ENCODE assay signal across 11 cellular contexts in genomic region chr17:48604770-48605329, GRCh38. TPM values are rescaled to one million over a fixed set of nuclear protein-coding genes. Genes with fewer than 3 reads are reported as not detected.
A peak's percentile ranks its signal among the peaks of the same experiment; 100 is the strongest.
DNase-seq lines count a peak whose midpoint lies in the region; ATAC-seq and TF ChIP-seq lines count a peak whose summit lies in the region.
"Had no signal": no experiment of that assay in that cellular context is flagged by ENCODE, and none has a peak within 500 bp of the region (broad histone marks: within the 10 kb centered on the region; RNA-seq: fewer than 3 reads in every experiment).

HOXB6 (minus strand) TSS chr17:48604986; CDS start chr17:48598150, 6,836 bp downstream.

- WGBS in adipose tissue, 3 donors, result 11 to 29% (median 15%) methylated on average over 16 of the region's 16 CpGs
- 14% methylated on average over 16 of the region's 16 CpGs for WGBS in right lobe of liver (ENCODE audit: insufficient coverage, low coverage, low lambda C conversion rate, missing lambda C conversion rate)

- H3K4me3 ChIP-seq in left ventricle myocardium inferior (peak within 1 kb of the TSS; percentile 49), mucosa of descending colon (peak within 1 kb of the TSS; percentile 54), vagina (peak within 1 kb of the TSS; percentile 39 to 41), right lobe of liver (no peak within 1 kb of the TSS)
- H3K4me3 ChIP-seq: BLaER1 treated with 17β-estradiol and CSF1 and Interleukin-3, amounts not matched to agents 10 nM and 100 nM had no signal

- intact Hi-C loops in left ventricle myocardium inferior (cut with micrococcal nuclease) (no loop called here), left ventricle myocardium superior (cut with micrococcal nuclease) (no loop called here), mucosa of descending colon (cut with DNase I, micrococcal nuclease) (no loop called here), vagina (cut with DNase I) (no loop called here), right lobe of liver (cut with DNase I) (no loop called here)

- H3K36me3 ChIP-seq in left ventricle myocardium inferior (no peaks in the 10 kb centered on the region), mucosa of descending colon (ENCODE audit: low read depth) (no peaks in the 10 kb centered on the region), vagina (no peaks in the 10 kb centered on the region), right lobe of liver (no peaks in the 10 kb centered on the region)
- H3K36me3 ChIP-seq: BLaER1 treated with 17β-estradiol and CSF1 and Interleukin-3, amounts not matched to agents 10 nM and 100 nM had no signal

- H3K27ac ChIP-seq in left ventricle myocardium inferior (replicated peaks) (peak within 1 kb of the TSS; percentile 30), adipose tissue (ENCODE audit: low read depth, low read length) (no peak within 1 kb of the TSS), vagina (peak within 1 kb of the TSS; percentile 67), right lobe of liver (no peak within 1 kb of the TSS)
- H3K27ac ChIP-seq: BLaER1 treated with 17β-estradiol and CSF1 and Interleukin-3, amounts not matched to agents 10 nM and 100 nM; VCaP had no signal

- TF ChIP-seq POLR2A in vagina (IDR thresholded peaks at IDR 0.05) (no peak), right lobe of liver (IDR thresholded peaks at IDR 0.05) (no peak)

- no peaks in the 10 kb centered on the region for H3K9me3 ChIP-seq in left ventricle myocardium inferior (replicated peaks)
- H3K9me3 ChIP-seq in mucosa of descending colon, result no peaks in the 10 kb centered on the region
- no peaks in the 10 kb centered on the region for H3K9me3 ChIP-seq in vagina
- no peaks in the 10 kb centered on the region for H3K9me3 ChIP-seq in right lobe of liver
- H3K9me3 ChIP-seq: BLaER1 treated with 17β-estradiol and CSF1 and Interleukin-3, amounts not matched to agents 10 nM and 100 nM had no signal

- TF ChIP-seq CTCF in left ventricle myocardium inferior (IDR thresholded peaks at IDR 0.05; ENCODE audit: borderline replicate concordance), result no peak
- TF ChIP-seq CTCF in mucosa of descending colon (IDR thresholded peaks at IDR 0.05), result no peak
- TF ChIP-seq CTCF in vagina (IDR thresholded peaks at IDR 0.05), result no peak
- no peak for TF ChIP-seq CTCF in right lobe of liver (IDR thresholded peaks at IDR 0.05)

- peaks cover 100% of the 10 kb centered on the region for H3K27me3 ChIP-seq in left ventricle myocardium inferior (ENCODE audit: low read depth)
- H3K27me3 ChIP-seq in vagina, result no peaks in the 10 kb centered on the region
- peaks cover 10 to 69% of the 10 kb centered on the region in 2 donors for H3K27me3 ChIP-seq in right lobe of liver

- ATAC-seq in left ventricle myocardium superior (no peak), mucosa of descending colon (peak; percentile 64), GM21360 (IDR thresholded peaks at IDR 0.05; ENCODE audit: unreplicated experiment) (no peak), right lobe of liver (no peak)

- H3K4me1 ChIP-seq in left ventricle myocardium inferior (peaks cover 6% of the 10 kb centered on the region), mucosa of descending colon (ENCODE audit: low read depth) (peaks cover 18% of the 10 kb centered on the region), vagina (peaks cover 13% of the 10 kb centered on the region), right lobe of liver (peaks cover 0 to 14% (median 0%) of the 10 kb centered on the region in 4 donors)
- H3K4me1 ChIP-seq: BLaER1 treated with 17β-estradiol and CSF1 and Interleukin-3, amounts not matched to agents 10 nM and 100 nM had no signal

- DNase-seq in left ventricle myocardium inferior (no peak), left ventricle myocardium superior (no peak), mucosa of descending colon (peak; percentile 84 to 93 (median 86)), vagina (ENCODE audit: extremely low spot score in 2 of 2) (no peak), DMS 273 treated with DMSO at 0.1 percent for 48 hours (lab: John Stamatoyannopoulos, UW) (no peak), right lobe of liver (no peak)
- DNase-seq: NCI-H187 treated with DMSO at 0.1 percent for 48 hours had no signal

RNA-seq across cellular contexts. Expression of gene HOXB6, which starts in this region (rescaled TPM):
- total RNA-seq in left ventricle myocardium inferior, result 0.66 TPM
- total RNA-seq in left ventricle myocardium superior, result 0.20 TPM
- 10 to 100 TPM in 2 of 3 donors, 1 to 10 TPM in 1; 1.8 to 14.7 (median 10.4) TPM for polyA plus RNA-seq in adipose tissue
- 10 to 100 TPM; 41.3 to 68.8 (median 50.9) TPM for total RNA-seq in mucosa of descending colon
- 1.2 TPM for total RNA-seq in vagina
- total RNA-seq in right lobe of liver, result under 1 TPM; 0.18 to 0.83 (median 0.56) TPM

Comparison
In these comparisons a context has a peak if more than half of its experiments do, and no peak if none do; other contexts are left out.
1. RNA of gene HOXB6 (total RNA-seq): 41.3 to 68.8 TPM in mucosa of descending colon; 1.2 TPM in vagina (single experiment), 0.18 to 0.83 TPM in right lobe of liver, 0.66 TPM in left ventricle myocardium inferior (single experiment) and 0.20 TPM in left ventricle myocardium superior (single experiment); every median in the first group is over 10 times any median in the second.
2. DNase-seq: peak in mucosa of descending colon (3 of 3); none in left ventricle myocardium inferior (single experiment), left ventricle myocardium superior (single experiment), vagina (0 of 2), DMS 273 treated with DMSO at 0.1 percent for 48 hours (single experiment) and right lobe of liver (0 of 3).
3. H3K27ac ChIP-seq: peak in left ventricle myocardium inferior (single experiment) and vagina (single experiment); none in adipose tissue (single experiment) and right lobe of liver (0 of 3).
4. H3K4me3 ChIP-seq: peak in left ventricle myocardium inferior (single experiment), mucosa of descending colon (single experiment) and vagina (2 of 2); none in right lobe of liver (0 of 3).